1 cellular context compared by ENCODE assay signal in the genomic region with DNA sequence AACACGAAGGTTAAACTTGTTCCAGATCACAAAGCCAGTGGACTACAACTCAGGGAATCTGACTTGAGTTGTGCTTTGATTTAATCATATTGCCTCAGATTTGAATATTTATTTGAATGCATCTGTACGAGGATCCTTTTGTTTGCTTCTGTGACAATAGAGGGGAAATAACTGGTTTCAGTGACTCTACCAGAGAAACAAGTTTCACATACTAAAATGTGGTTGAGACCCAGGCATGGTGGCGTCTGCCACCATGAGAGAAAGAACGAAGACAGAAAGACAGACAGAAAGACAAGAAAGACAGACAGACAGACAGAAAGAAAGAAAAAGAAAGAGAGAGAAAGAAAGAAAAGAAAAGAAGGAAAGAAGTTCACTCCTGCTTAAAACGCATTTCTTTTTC.
TF ChIP-seq lines count a peak whose summit lies in the region.

No MANE protein-coding gene starts in this region.

TF ChIP-seq in GM12878, 131 proteins besides CTCF, POLR2A, EP300 and RAD21 (continued from another document):
- TF ChIP-seq RELA (IDR thresholded peaks at IDR 0.05; ENCODE audit: borderline replicate concordance, partially characterized antibody), result no peak
- TF ChIP-seq, protein P1, sequence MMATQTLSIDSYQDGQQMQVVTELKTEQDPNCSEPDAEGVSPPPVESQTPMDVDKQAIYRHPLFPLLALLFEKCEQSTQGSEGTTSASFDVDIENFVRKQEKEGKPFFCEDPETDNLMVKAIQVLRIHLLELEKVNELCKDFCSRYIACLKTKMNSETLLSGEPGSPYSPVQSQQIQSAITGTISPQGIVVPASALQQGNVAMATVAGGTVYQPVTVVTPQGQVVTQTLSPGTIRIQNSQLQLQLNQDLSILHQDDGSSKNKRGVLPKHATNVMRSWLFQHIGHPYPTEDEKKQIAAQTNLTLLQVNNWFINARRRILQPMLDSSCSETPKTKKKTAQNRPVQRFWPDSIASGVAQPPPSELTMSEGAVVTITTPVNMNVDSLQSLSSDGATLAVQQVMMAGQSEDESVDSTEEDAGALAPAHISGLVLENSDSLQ (IDR thresholded peaks at IDR 0.05), result no peak
- TF ChIP-seq ASH2L (IDR thresholded peaks at IDR 0.05; ENCODE audit: borderline replicate concordance, low read depth), result no peak
- TF ChIP-seq ZNF622 (IDR thresholded peaks at IDR 0.05), result no peak
- no peak for TF ChIP-seq TCF12 (IDR thresholded peaks at IDR 0.05; ENCODE audit: low read depth, low read length)
- no peak for TF ChIP-seq ESRRA (IDR thresholded peaks at IDR 0.05; ENCODE audit: low read length)
- no peak for TF ChIP-seq CHD4 (IDR thresholded peaks at IDR 0.05)
- TF ChIP-seq, protein P2, sequence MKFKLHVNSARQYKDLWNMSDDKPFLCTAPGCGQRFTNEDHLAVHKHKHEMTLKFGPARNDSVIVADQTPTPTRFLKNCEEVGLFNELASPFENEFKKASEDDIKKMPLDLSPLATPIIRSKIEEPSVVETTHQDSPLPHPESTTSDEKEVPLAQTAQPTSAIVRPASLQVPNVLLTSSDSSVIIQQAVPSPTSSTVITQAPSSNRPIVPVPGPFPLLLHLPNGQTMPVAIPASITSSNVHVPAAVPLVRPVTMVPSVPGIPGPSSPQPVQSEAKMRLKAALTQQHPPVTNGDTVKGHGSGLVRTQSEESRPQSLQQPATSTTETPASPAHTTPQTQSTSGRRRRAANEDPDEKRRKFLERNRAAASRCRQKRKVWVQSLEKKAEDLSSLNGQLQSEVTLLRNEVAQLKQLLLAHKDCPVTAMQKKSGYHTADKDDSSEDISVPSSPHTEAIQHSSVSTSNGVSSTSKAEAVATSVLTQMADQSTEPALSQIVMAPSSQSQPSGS (IDR thresholded peaks at IDR 0.05; ENCODE audit: low read length), result no peak
- peak; percentile 61 for TF ChIP-seq RUNX3 (IDR thresholded peaks at IDR 0.05; ENCODE audit: low read length)
- no peak for TF ChIP-seq PAX5 (IDR thresholded peaks at IDR 0.05; ENCODE audit: borderline replicate concordance, low read depth, low read length)
- no peak for TF ChIP-seq SIX5 (IDR thresholded peaks at IDR 0.05; ENCODE audit: low read depth, low read length, severe bottlenecking)
- TF ChIP-seq IRF4 (IDR thresholded peaks at IDR 0.05; ENCODE audit: low read depth, low read length), result no peak
- TF ChIP-seq SMARCA5 (IDR thresholded peaks at IDR 0.05), result no peak
- no peak for TF ChIP-seq FOXK2 (IDR thresholded peaks at IDR 0.05)
- TF ChIP-seq SMC3 (IDR thresholded peaks at IDR 0.05; ENCODE audit: borderline replicate concordance, low read length), result no peak
- no peak for TF ChIP-seq STAT3 (IDR thresholded peaks at IDR 0.05; ENCODE audit: low read depth, low read length)
- peak; percentile 17; the same call in 1 of the 2 replicates for TF ChIP-seq MTA2 (IDR thresholded peaks at IDR 0.05; ENCODE audit: low read depth)
- no peak for TF ChIP-seq TARDBP (IDR thresholded peaks at IDR 0.05; ENCODE audit: borderline replicate concordance)
- TF ChIP-seq, protein P3, sequence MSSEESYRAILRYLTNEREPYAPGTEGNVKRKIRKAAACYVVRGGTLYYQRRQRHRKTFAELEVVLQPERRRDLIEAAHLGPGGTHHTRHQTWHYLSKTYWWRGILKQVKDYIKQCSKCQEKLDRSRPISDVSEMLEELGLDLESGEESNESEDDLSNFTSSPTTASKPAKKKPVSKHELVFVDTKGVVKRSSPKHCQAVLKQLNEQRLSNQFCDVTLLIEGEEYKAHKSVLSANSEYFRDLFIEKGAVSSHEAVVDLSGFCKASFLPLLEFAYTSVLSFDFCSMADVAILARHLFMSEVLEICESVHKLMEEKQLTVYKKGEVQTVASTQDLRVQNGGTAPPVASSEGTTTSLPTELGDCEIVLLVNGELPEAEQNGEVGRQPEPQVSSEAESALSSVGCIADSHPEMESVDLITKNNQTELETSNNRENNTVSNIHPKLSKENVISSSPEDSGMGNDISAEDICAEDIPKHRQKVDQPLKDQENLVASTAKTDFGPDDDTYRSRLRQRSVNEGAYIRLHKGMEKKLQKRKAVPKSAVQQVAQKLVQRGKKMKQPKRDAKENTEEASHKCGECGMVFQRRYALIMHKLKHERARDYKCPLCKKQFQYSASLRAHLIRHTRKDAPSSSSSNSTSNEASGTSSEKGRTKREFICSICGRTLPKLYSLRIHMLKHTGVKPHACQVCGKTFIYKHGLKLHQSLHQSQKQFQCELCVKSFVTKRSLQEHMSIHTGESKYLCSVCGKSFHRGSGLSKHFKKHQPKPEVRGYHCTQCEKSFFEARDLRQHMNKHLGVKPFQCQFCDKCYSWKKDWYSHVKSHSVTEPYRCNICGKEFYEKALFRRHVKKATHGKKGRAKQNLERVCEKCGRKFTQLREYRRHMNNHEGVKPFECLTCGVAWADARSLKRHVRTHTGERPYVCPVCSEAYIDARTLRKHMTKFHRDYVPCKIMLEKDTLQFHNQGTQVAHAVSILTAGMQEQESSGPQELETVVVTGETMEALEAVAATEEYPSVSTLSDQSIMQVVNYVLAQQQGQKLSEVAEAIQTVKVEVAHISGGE (CRISPR knock-in tag; IDR thresholded peaks at IDR 0.05), result no peak
- TF ChIP-seq MTA3 (IDR thresholded peaks at IDR 0.05; ENCODE audit: borderline replicate concordance, low read length), result peak; percentile 41; the same call in 1 of the 2 replicates
- no peak for TF ChIP-seq HDAC6 (IDR thresholded peaks at IDR 0.05; ENCODE audit: unreplicated experiment)
